Comparison of ENCODE assay signal across 14 cellular contexts in genomic region chr18:12315911-12316310, GRCh38. TPM values are rescaled to one million over a fixed set of nuclear protein-coding genes. Genes with fewer than 3 reads are reported as not detected.
DNase-seq lines count a peak whose midpoint lies in the region; ATAC-seq and TF ChIP-seq lines count a peak whose summit lies in the region.
"Had no signal": no experiment of that assay in that cellular context is flagged by ENCODE, and none has a peak within 500 bp of the region (broad histone marks: within the 10 kb centered on the region; RNA-seq: fewer than 3 reads in every experiment).

No MANE protein-coding gene starts in this region.

- POLR2A ChIA-PET in activated B cell treated with CpG ODN at 0.5 μM for 24 hours (lab: Charles Lee) (interaction anchor here (0.5 to 1.6 kb wide), 6 partner anchors 9 to 1252 kb away, joined by 3 to 12 read pairs (median 3); partner anchors contain the start of gene AFG3L2), Caco-2 (lab: Charles Lee) (interaction anchor here (0.6 kb wide), 1 partner anchor 27 kb away, joined by 4 read pairs; no protein-coding TSS in a partner anchor)

- H2AFZ ChIP-seq in ACC112 (ENCODE audit: low read length, unreplicated experiment), result no peak overlapping the region

- BruUV-seq in Caco-2 (replicated peaks; lab: Mats Ljungman, UMichigan), result no TSS peak

- peak overlapping the region; percentile 19 for H3K4me3 ChIP-seq in ACC112 (ENCODE audit: low read depth, low read length)
- no peak overlapping the region for H3K4me3 ChIP-seq in rectal smooth muscle tissue (ENCODE audit: low read length)
- no peak overlapping the region for H3K4me3 ChIP-seq in Caco-2 (ENCODE audit: low read depth, low read length)

- H3K4me1 ChIP-seq in ACC112 (ENCODE audit: control insufficient read depth, insufficient read depth, low read length, unreplicated experiment) (peaks cover 63% of the 10 kb centered on the region), rectal smooth muscle tissue (ENCODE audit: control insufficient read depth, insufficient read depth, low read length) (peaks cover 49% of the 10 kb centered on the region), Caco-2 (0 out of 2 replicates have a peak, but pooled peaks cover 2% of the 10 kb centered on the region)

- no peak for TF ChIP-seq CTCF in activated B cell treated with CpG ODN at 0.5 μM for 24 hours (IDR thresholded peaks at IDR 0.05)
- TF ChIP-seq CTCF in Caco-2 (IDR thresholded peaks at IDR 0.05; ENCODE audit: insufficient read depth in 1 of 2, low read depth in 1 of 2, low read length in 1 of 2, severe bottlenecking in 1 of 2, unreplicated experiment in 1 of 2), result no peak

- H3K27me3 ChIP-seq in ACC112 (ENCODE audit: insufficient read depth, low read length) (no peaks in the 10 kb centered on the region), rectal smooth muscle tissue (ENCODE audit: control insufficient read depth, insufficient read depth, low read length) (no peaks in the 10 kb centered on the region), Caco-2 (replicated peaks; ENCODE audit: control insufficient read depth, insufficient read depth, low read length) (no peaks in the 10 kb centered on the region)

- ATAC-seq in activated B cell treated with CpG ODN at 0.5 μM for 24 hours (ENCODE audit: low read depth) (peak; percentile 39), Right ventricle myocardium inferior (peak; percentile 63), HG03095 (IDR thresholded peaks at IDR 0.05; ENCODE audit: unreplicated experiment) (no peak)
- ATAC-seq: activated naive CD4-positive, alpha-beta T cell treated with anti-CD3 and anti-CD28 coated beads, Interleukin-2, amount 50 U/mL, for 72 hours; naive thymus-derived CD8-positive, alpha-beta T cell; stimulated activated naive CD8-positive, alpha-beta T cell treated with anti-CD3 and anti-CD28 coated beads, Interleukin-15, amount 100 ng/mL, for 72 hours had no signal

- CTCF ChIA-PET in activated B cell treated with CpG ODN at 0.5 μM for 24 hours (lab: Charles Lee) (interaction anchor here (1.9 kb wide), 1 partner anchor 12 kb away, joined by 10 read pairs; no protein-coding TSS in a partner anchor), Caco-2 (lab: Charles Lee) (no interaction called here)

- peaks cover 18% of the 10 kb centered on the region for H3K36me3 Mint-ChIP-seq in activated B cell treated with CpG ODN at 0.5 μM for 24 hours (ENCODE audit: low read depth)
- H3K36me3 Mint-ChIP-seq in Caco-2 (ENCODE audit: insufficient read depth, unreplicated experiment), result peaks cover 83% of the 10 kb centered on the region

- H3K36me3 ChIP-seq in ACC112 (ENCODE audit: insufficient read depth, low read length) (peaks cover 69% of the 10 kb centered on the region), rectal smooth muscle tissue (ENCODE audit: control insufficient read depth, insufficient read depth, low read length) (peaks cover 3% of the 10 kb centered on the region), Caco-2 (ENCODE audit: control insufficient read depth, insufficient read depth, low read length) (0 out of 2 replicates have a peak, but pooled peaks cover 1% of the 10 kb centered on the region)

- H3K27me3 Mint-ChIP-seq in activated B cell treated with CpG ODN at 0.5 μM for 24 hours (no peaks in the 10 kb centered on the region), Caco-2 (ENCODE audit: insufficient read depth, unreplicated experiment) (no peaks in the 10 kb centered on the region)
- H3K27me3 Mint-ChIP-seq: stimulated activated naive CD8-positive, alpha-beta T cell treated with anti-CD3 and anti-CD28 coated beads, Interleukin-15, amount 100 ng/mL, for 72 hours had no signal

- peaks cover 64% of the 10 kb centered on the region for H3K4me1 Mint-ChIP-seq in activated B cell treated with CpG ODN at 0.5 μM for 24 hours
- H3K4me1 Mint-ChIP-seq in Caco-2 (ENCODE audit: low read depth, unreplicated experiment), result no peaks in the 10 kb centered on the region

- H3K4me3 Mint-ChIP-seq in activated B cell treated with CpG ODN at 0.5 μM for 24 hours, result peak overlapping the region; percentile 48
- H3K4me3 Mint-ChIP-seq in Caco-2 (ENCODE audit: unreplicated experiment), result no peak overlapping the region
- H3K4me3 Mint-ChIP-seq: stimulated activated naive CD8-positive, alpha-beta T cell treated with anti-CD3 and anti-CD28 coated beads, Interleukin-15, amount 100 ng/mL, for 72 hours had no signal

- DNase-seq in activated B cell treated with CpG ODN at 0.5 μM for 24 hours, result no peak
- peak; percentile 81 for DNase-seq in Right ventricle myocardium inferior (ENCODE audit: missing footprints)
- no peak for DNase-seq in A172 (ENCODE audit: low spot score)
- no peak for DNase-seq in Caco-2
- DNase-seq in activated gamma-delta T cell treated with Interleukin-2 at 50 U/mL for 16 hours, result no peak
- DNase-seq: activated CD4-positive, alpha-beta T cell treated with anti-CD3 and anti-CD28 coated beads for 1 hour; IMR-90; NCI-H1105; stimulated activated naive CD8-positive, alpha-beta T cell treated with anti-CD3 and anti-CD28 coated beads, Interleukin-15, amount 100 ng/mL, for 72 hours had no signal

- peaks cover 89% of the 10 kb centered on the region for H3K79me2 ChIP-seq in ACC112 (ENCODE audit: control insufficient read depth, insufficient read depth, low read length, unreplicated experiment)

- intact Hi-C loops in activated B cell treated with CpG ODN at 0.5 μM for 24 hours (cut with micrococcal nuclease) (loop anchor here (1.0 to 10.0 kb wide), 4 partner anchors 9 to 461 kb away; partner anchors contain the start of genes AFG3L2 and CHMP1B), Right ventricle myocardium inferior (cut with DNase I) (loop anchor here (5.0 kb wide), 1 partner anchor 34 kb away; no protein-coding TSS in a partner anchor), Caco-2 (cut with micrococcal nuclease; ENCODE audit: unreplicated experiment) (no loop called here)

- H3K27ac Mint-ChIP-seq in activated B cell treated with CpG ODN at 0.5 μM for 24 hours (peak overlapping the region; percentile 73), Caco-2 (ENCODE audit: unreplicated experiment) (no peak overlapping the region)
- H3K27ac Mint-ChIP-seq: activated naive CD4-positive, alpha-beta T cell treated with anti-CD3 and anti-CD28 coated beads, Interleukin-2, amount 50 U/mL, for 72 hours; stimulated activated naive CD8-positive, alpha-beta T cell treated with anti-CD3 and anti-CD28 coated beads, Interleukin-15, amount 100 ng/mL, for 72 hours had no signal

- H3K27ac ChIP-seq in ACC112 (ENCODE audit: low read depth, low read length), result peak overlapping the region; percentile 78
- H3K27ac ChIP-seq in rectal smooth muscle tissue (ENCODE audit: low read depth, low read length), result peak overlapping the region; percentile 84

- peaks cover 14% of the 10 kb centered on the region for H3K9me3 ChIP-seq in Caco-2

- H3K9ac ChIP-seq in rectal smooth muscle tissue (ENCODE audit: low read length), result no peak overlapping the region

- peaks cover 5% of the 10 kb centered on the region for H3K9me3 Mint-ChIP-seq in activated B cell treated with CpG ODN at 0.5 μM for 24 hours
- no peaks in the 10 kb centered on the region for H3K9me3 Mint-ChIP-seq in Caco-2 (ENCODE audit: unreplicated experiment)
- H3K9me3 Mint-ChIP-seq: stimulated activated naive CD8-positive, alpha-beta T cell treated with anti-CD3 and anti-CD28 coated beads, Interleukin-15, amount 100 ng/mL, for 72 hours had no signal

RNA-seq across cellular contexts. Expression of gene TUBB6, which starts 7.9 kb away (rescaled TPM):
- total RNA-seq in activated B cell treated with CpG ODN at 0.5 μM for 24 hours, result 29.7 and 31.9 TPM in 2 replicates
- 132 TPM for total RNA-seq in Right ventricle myocardium inferior
- total RNA-seq in A172 (2014; rRNA removed; shearing (Covaris generic)), result 464 and 479 TPM in 2 replicates
- 138 and 149 TPM in 2 replicates for total RNA-seq in Caco-2 (2022)
